ENCODE assay signal across 1 cellular context in genomic region chr18:3579701-3580100, GRCh38.
TF ChIP-seq lines count a peak whose summit lies in the region.

No MANE protein-coding gene starts in this region.

TF ChIP-seq in WTC11, 78 proteins besides CTCF, POLR2A, EP300 and RAD21 (continued from another document):
- no peak for TF ChIP-seq ZNF138 (CRISPR knock-in tag; conservative IDR thresholded peaks at IDR 0.05)
